In the genomic region with DNA sequence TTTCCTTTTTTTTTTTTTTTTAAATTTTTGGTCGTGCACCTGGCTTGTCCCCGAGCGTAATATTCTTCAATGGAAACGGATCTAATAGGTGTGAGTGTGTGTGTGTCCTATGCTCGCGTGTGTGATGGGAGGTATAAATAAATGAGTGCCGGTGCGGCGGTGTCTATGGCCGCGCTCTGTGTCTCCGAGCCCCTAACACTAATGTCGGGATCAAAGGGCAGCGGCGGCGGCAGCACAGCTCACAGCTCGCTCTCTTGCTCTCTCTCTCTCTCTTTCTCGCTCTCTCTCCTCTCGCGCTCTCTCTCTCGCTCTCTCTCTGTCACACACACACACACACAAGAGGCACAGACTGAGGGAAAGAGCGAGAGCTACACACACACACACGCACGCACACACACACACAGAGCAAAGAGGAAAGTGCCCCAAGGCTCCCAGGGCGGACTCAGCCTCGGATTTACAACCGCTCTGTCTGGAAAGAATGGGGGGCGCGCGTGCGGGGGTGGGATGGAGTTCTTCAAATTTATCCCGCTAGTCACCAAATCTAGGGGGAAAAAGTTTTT, we compare ENCODE assay signal across 1 cellular context.
TF ChIP-seq lines count a peak whose summit lies in the region.

A gene with protein sequence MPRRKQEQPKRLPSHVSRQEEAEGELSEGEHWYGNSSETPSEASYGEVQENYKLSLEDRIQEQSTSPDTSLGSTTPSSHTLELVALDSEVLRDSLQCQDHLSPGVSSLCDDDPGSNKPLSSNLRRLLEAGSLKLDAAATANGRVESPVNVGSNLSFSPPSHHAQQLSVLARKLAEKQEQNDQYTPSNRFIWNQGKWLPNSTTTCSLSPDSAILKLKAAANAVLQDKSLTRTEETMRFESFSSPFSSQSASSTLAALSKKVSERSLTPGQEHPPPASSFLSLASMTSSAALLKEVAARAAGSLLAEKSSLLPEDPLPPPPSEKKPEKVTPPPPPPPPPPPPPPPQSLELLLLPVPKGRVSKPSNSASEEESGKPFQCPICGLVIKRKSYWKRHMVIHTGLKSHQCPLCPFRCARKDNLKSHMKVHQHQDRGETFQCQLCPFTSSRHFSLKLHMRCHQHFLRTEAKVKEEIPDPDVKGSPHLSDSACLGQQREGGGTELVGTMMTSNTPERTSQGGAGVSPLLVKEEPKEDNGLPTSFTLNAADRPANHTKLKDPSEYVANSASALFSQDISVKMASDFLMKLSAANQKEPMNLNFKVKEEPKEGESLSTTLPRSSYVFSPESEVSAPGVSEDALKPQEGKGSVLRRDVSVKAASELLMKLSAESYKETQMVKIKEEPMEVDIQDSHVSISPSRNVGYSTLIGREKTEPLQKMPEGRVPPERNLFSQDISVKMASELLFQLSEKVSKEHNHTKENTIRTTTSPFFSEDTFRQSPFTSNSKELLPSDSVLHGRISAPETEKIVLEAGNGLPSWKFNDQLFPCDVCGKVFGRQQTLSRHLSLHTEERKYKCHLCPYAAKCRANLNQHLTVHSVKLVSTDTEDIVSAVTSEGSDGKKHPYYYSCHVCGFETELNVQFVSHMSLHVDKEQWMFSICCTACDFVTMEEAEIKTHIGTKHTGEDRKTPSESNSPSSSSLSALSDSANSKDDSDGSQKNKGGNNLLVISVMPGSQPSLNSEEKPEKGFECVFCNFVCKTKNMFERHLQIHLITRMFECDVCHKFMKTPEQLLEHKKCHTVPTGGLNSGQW (minus strand): TSS at position 206 of the 560 bp plus-strand sequence. CDS start 416 bp downstream, outside the sequence.

TF ChIP-seq in HepG2, 621 proteins besides CTCF, POLR2A, EP300 and RAD21 (continued from another document):
- TF ChIP-seq, protein P1, sequence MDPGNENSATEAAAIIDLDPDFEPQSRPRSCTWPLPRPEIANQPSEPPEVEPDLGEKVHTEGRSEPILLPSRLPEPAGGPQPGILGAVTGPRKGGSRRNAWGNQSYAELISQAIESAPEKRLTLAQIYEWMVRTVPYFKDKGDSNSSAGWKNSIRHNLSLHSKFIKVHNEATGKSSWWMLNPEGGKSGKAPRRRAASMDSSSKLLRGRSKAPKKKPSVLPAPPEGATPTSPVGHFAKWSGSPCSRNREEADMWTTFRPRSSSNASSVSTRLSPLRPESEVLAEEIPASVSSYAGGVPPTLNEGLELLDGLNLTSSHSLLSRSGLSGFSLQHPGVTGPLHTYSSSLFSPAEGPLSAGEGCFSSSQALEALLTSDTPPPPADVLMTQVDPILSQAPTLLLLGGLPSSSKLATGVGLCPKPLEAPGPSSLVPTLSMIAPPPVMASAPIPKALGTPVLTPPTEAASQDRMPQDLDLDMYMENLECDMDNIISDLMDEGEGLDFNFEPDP (CRISPR knock-in tag; conservative IDR thresholded peaks at IDR 0.05) = no peak
- TF ChIP-seq KAT8 (CRISPR knock-in tag; IDR thresholded peaks at IDR 0.05) = peak; percentile 21; the same call in 1 of the 2 replicates
- TF ChIP-seq, protein P2, sequence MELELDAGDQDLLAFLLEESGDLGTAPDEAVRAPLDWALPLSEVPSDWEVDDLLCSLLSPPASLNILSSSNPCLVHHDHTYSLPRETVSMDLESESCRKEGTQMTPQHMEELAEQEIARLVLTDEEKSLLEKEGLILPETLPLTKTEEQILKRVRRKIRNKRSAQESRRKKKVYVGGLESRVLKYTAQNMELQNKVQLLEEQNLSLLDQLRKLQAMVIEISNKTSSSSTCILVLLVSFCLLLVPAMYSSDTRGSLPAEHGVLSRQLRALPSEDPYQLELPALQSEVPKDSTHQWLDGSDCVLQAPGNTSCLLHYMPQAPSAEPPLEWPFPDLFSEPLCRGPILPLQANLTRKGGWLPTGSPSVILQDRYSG (CRISPR knock-in tag; IDR thresholded peaks at IDR 0.05) = no peak
- peak; percentile 14 for TF ChIP-seq PHF5A (CRISPR knock-in tag; IDR thresholded peaks at IDR 0.05; ENCODE audit: low read depth, unreplicated experiment)
- TF ChIP-seq KMT2A (CRISPR knock-in tag; IDR thresholded peaks at IDR 0.05) = peak; percentile 75
- peak; percentile 98 for TF ChIP-seq ZNF292 (CRISPR knock-in tag; IDR thresholded peaks at IDR 0.05; ENCODE audit: borderline replicate concordance, low read depth)
- TF ChIP-seq HDAC1 (CRISPR knock-in tag; IDR thresholded peaks at IDR 0.05) = peak; percentile 42; the same call in 1 of the 2 replicates
- TF ChIP-seq, protein P3, sequence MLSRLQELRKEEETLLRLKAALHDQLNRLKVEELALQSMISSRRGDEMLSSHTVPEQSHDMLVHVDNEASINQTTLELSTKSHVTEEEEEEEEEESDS (CRISPR knock-in tag; IDR thresholded peaks at IDR 0.05; ENCODE audit: borderline replicate concordance) = no peak
- 0 out of 2 replicates have a peak, but pooled peaks have one; percentile 44 for TF ChIP-seq ZNF605 (CRISPR knock-in tag; IDR thresholded peaks at IDR 0.05)
- TF ChIP-seq, protein P4, sequence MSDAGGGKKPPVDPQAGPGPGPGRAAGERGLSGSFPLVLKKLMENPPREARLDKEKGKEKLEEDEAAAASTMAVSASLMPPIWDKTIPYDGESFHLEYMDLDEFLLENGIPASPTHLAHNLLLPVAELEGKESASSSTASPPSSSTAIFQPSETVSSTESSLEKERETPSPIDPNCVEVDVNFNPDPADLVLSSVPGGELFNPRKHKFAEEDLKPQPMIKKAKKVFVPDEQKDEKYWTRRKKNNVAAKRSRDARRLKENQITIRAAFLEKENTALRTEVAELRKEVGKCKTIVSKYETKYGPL (CRISPR knock-in tag; IDR thresholded peaks at IDR 0.05) = no peak
- no peak; the same call in 1 of the 2 replicates for TF ChIP-seq SMAD1 (CRISPR knock-in tag; IDR thresholded peaks at IDR 0.05; ENCODE audit: borderline replicate concordance, low read depth)
- peak; percentile 76; the same call in 1 of the 2 replicates for TF ChIP-seq TGIF2 (CRISPR knock-in tag; IDR thresholded peaks at IDR 0.05)
- no peak for TF ChIP-seq MEIS2 (CRISPR knock-in tag; IDR thresholded peaks at IDR 0.05)
- no peak for TF ChIP-seq GATA4 (IDR thresholded peaks at IDR 0.05; ENCODE audit: borderline replicate concordance, low read depth)
- no peak for TF ChIP-seq IRF2 (CRISPR knock-in tag; IDR thresholded peaks at IDR 0.05)
- TF ChIP-seq MTF2 (CRISPR knock-in tag; IDR thresholded peaks at IDR 0.05; ENCODE audit: borderline replicate concordance) = no peak
- TF ChIP-seq ZNF333 (CRISPR knock-in tag; IDR thresholded peaks at IDR 0.05; ENCODE audit: borderline replicate concordance) = no peak
- no peak for TF ChIP-seq FOXC1 (CRISPR knock-in tag; IDR thresholded peaks at IDR 0.05; ENCODE audit: borderline replicate concordance)
- TF ChIP-seq FOSL2 (CRISPR knock-in tag; IDR thresholded peaks at IDR 0.05) = peak; percentile 54
- TF ChIP-seq HNRNPH1 (optimal IDR thresholded peaks at IDR 0.05; ENCODE audit: low read depth, low read length) = no peak
- no peak for TF ChIP-seq TEAD2 (CRISPR knock-in tag; IDR thresholded peaks at IDR 0.05)
- TF ChIP-seq PHF8 (CRISPR knock-in tag; IDR thresholded peaks at IDR 0.05) = no peak; the same call in 1 of the 2 replicates
- TF ChIP-seq, protein P5, sequence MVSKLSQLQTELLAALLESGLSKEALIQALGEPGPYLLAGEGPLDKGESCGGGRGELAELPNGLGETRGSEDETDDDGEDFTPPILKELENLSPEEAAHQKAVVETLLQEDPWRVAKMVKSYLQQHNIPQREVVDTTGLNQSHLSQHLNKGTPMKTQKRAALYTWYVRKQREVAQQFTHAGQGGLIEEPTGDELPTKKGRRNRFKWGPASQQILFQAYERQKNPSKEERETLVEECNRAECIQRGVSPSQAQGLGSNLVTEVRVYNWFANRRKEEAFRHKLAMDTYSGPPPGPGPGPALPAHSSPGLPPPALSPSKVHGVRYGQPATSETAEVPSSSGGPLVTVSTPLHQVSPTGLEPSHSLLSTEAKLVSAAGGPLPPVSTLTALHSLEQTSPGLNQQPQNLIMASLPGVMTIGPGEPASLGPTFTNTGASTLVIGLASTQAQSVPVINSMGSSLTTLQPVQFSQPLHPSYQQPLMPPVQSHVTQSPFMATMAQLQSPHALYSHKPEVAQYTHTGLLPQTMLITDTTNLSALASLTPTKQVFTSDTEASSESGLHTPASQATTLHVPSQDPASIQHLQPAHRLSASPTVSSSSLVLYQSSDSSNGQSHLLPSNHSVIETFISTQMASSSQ (IDR thresholded peaks at IDR 0.05; ENCODE audit: low read depth) = 0 out of 2 replicates have a peak, but pooled peaks have one; percentile 15
- TF ChIP-seq, protein P5 (CRISPR knock-in tag; IDR thresholded peaks at IDR 0.05; ENCODE audit: borderline replicate concordance) = peak; percentile 54; the same call in 1 of the 2 replicates
- no peak for TF ChIP-seq KLF15 (CRISPR knock-in tag; IDR thresholded peaks at IDR 0.05; ENCODE audit: borderline replicate concordance)
- TF ChIP-seq ELF4 (CRISPR knock-in tag; IDR thresholded peaks at IDR 0.05; ENCODE audit: borderline replicate concordance) = no peak
- no peak for TF ChIP-seq MXI1 (IDR thresholded peaks at IDR 0.05; ENCODE audit: borderline replicate concordance, low read depth, low read length)
- TF ChIP-seq, protein P6, sequence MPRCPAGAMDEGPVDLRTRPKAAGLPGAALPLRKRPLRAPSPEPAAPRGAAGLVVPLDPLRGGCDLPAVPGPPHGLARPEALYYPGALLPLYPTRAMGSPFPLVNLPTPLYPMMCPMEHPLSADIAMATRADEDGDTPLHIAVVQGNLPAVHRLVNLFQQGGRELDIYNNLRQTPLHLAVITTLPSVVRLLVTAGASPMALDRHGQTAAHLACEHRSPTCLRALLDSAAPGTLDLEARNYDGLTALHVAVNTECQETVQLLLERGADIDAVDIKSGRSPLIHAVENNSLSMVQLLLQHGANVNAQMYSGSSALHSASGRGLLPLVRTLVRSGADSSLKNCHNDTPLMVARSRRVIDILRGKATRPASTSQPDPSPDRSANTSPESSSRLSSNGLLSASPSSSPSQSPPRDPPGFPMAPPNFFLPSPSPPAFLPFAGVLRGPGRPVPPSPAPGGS (CRISPR knock-in tag; IDR thresholded peaks at IDR 0.05) = no peak
- TF ChIP-seq MAFK (conservative IDR thresholded peaks at IDR 0.05 in 1 of 2, IDR thresholded peaks at IDR 0.05 in 1 of 2; ENCODE audit: low read length in 2 of 2) = no peak
- TF ChIP-seq ZNF577 (CRISPR knock-in tag; IDR thresholded peaks at IDR 0.05; ENCODE audit: borderline replicate concordance, low read depth) = no peak
- TF ChIP-seq, protein P7, sequence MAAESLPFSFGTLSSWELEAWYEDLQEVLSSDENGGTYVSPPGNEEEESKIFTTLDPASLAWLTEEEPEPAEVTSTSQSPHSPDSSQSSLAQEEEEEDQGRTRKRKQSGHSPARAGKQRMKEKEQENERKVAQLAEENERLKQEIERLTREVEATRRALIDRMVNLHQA (CRISPR knock-in tag; IDR thresholded peaks at IDR 0.05) = no peak
- TF ChIP-seq, protein P8, sequence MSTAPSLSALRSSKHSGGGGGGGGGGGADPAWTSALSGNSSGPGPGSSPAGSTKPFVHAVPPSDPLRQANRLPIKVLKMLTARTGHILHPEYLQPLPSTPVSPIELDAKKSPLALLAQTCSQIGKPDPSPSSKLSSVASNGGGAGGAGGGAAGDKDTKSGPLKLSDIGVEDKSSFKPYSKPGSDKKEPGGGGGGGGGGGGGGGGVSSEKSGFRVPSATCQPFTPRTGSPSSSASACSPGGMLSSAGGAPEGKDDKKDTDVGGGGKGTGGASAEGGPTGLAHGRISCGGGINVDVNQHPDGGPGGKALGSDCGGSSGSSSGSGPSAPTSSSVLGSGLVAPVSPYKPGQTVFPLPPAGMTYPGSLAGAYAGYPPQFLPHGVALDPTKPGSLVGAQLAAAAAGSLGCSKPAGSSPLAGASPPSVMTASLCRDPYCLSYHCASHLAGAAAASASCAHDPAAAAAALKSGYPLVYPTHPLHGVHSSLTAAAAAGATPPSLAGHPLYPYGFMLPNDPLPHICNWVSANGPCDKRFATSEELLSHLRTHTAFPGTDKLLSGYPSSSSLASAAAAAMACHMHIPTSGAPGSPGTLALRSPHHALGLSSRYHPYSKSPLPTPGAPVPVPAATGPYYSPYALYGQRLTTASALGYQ (CRISPR knock-in tag; IDR thresholded peaks at IDR 0.05) = peak; percentile 47; the same call in 1 of the 2 replicates
- 0 out of 2 replicates have a peak, but pooled peaks have one; percentile 36 for TF ChIP-seq SAFB2 (CRISPR knock-in tag; IDR thresholded peaks at IDR 0.05; ENCODE audit: borderline replicate concordance, low read depth)
- 0 out of 2 replicates have a peak, but pooled peaks have one; percentile 38 for TF ChIP-seq ZNF543 (CRISPR knock-in tag; IDR thresholded peaks at IDR 0.05)
- no peak for TF ChIP-seq ZNF232 (CRISPR knock-in tag; IDR thresholded peaks at IDR 0.05; ENCODE audit: borderline replicate concordance)
- TF ChIP-seq ZNF572 (CRISPR knock-in tag; IDR thresholded peaks at IDR 0.05) = no peak
- TF ChIP-seq ZNF367 (CRISPR knock-in tag; IDR thresholded peaks at IDR 0.05; ENCODE audit: borderline replicate concordance) = no peak
- no peak for TF ChIP-seq ZNF7 (CRISPR knock-in tag; IDR thresholded peaks at IDR 0.05)
- TF ChIP-seq, protein P9, sequence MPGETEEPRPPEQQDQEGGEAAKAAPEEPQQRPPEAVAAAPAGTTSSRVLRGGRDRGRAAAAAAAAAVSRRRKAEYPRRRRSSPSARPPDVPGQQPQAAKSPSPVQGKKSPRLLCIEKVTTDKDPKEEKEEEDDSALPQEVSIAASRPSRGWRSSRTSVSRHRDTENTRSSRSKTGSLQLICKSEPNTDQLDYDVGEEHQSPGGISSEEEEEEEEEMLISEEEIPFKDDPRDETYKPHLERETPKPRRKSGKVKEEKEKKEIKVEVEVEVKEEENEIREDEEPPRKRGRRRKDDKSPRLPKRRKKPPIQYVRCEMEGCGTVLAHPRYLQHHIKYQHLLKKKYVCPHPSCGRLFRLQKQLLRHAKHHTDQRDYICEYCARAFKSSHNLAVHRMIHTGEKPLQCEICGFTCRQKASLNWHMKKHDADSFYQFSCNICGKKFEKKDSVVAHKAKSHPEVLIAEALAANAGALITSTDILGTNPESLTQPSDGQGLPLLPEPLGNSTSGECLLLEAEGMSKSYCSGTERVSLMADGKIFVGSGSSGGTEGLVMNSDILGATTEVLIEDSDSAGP (CRISPR knock-in tag; IDR thresholded peaks at IDR 0.05; ENCODE audit: borderline replicate concordance) = peak; percentile 46
- no peak for TF ChIP-seq ZNF143 (CRISPR knock-in tag; IDR thresholded peaks at IDR 0.05)
